In genomic region chr1:7422561-7422960, GRCh38 we compare ENCODE assay signal across 23 cellular contexts.
A peak's percentile ranks its signal among the peaks of the same experiment; 100 is the strongest.
DNase-seq lines count a peak whose midpoint lies in the region; FAIRE-seq and TF ChIP-seq lines count a peak whose summit lies in the region.
"Had no signal": no experiment of that assay in that cellular context is flagged by ENCODE, and none has a peak within 500 bp of the region (broad histone marks: within the 10 kb centered on the region; RNA-seq: fewer than 3 reads in every experiment).

No MANE protein-coding gene starts in this region.

- H3K9me3 ChIP-seq in Peyer's patch (no peaks in the 10 kb centered on the region), WERI-Rb-1 (ENCODE audit: severe bottlenecking) (no peaks in the 10 kb centered on the region), tibial artery (peaks cover 0 to 2% (median 0%) of the 10 kb centered on the region in 3 donors)
- H3K9me3 ChIP-seq: Caco-2, HAP-1 had no signal

- H3K27ac ChIP-seq in Peyer's patch = no peak overlapping the region
- no peak overlapping the region for H3K27ac ChIP-seq in WERI-Rb-1
- no peak overlapping the region for H3K27ac ChIP-seq in tibial artery
- H3K27ac ChIP-seq in caudate nucleus (ENCODE audit: low read depth, low read length) = no peak overlapping the region
- H3K27ac ChIP-seq: BLaER1, KMS-11 had no signal

- DNase-seq in Peyer's patch (peak in 2 of 3 donors; percentile 23 to 34), WERI-Rb-1 (peak; percentile 4), mesothelial cell of epicardium (ENCODE audit: low spot score in 2 of 2, unreplicated experiment in 2 of 2) (peak; percentile 2 to 34), tibial artery (peak; percentile 6 to 15), NCI-H2081 (lab: John Stamatoyannopoulos, UW) (no peak), GM19239 (ENCODE audit: insufficient read length, low spot score) (no peak), caudate nucleus (lab: John Stamatoyannopoulos, UW) (no peak)
- DNase-seq: CD4-positive, alpha-beta memory T cell; DND-41; IMR-90; MV-4-11; NCI-H1105 treated with DMSO at 0.1 percent for 48 hours; NCI-H2029 treated with DMSO at 0.1 percent for 48 hours; NCI-H2171; NCI-H526; SHP77 had no signal

- H3K27me3 ChIP-seq in Peyer's patch = no peaks in the 10 kb centered on the region
- H3K27me3 ChIP-seq in WERI-Rb-1 (ENCODE audit: insufficient read depth, low read depth, severe bottlenecking) = no peaks in the 10 kb centered on the region
- no peaks in the 10 kb centered on the region for H3K27me3 ChIP-seq in tibial artery
- H3K27me3 ChIP-seq: BLaER1 had no signal

- H3K4me3 Mint-ChIP-seq in mesothelial cell of epicardium = no peak overlapping the region
- H3K4me3 Mint-ChIP-seq: CD4-positive, alpha-beta memory T cell; GM23338 had no signal

- H3K4me3 ChIP-seq in Peyer's patch = no peak overlapping the region
- H3K4me3 ChIP-seq in WERI-Rb-1 (ENCODE audit: low read depth, low read length) = no peak overlapping the region
- no peak overlapping the region for H3K4me3 ChIP-seq in tibial artery
- H3K4me3 ChIP-seq: BLaER1, GM12878, GM23338, HAP-1 had no signal

- no peak for TF ChIP-seq CTCF in Peyer's patch (IDR thresholded peaks at IDR 0.05)
- no peak for TF ChIP-seq CTCF in WERI-Rb-1 (IDR thresholded peaks at IDR 0.05; ENCODE audit: low read depth, low read length)
- no peak for TF ChIP-seq CTCF in mesothelial cell of epicardium (IDR thresholded peaks at IDR 0.05; ENCODE audit: unreplicated experiment)
- no peak for TF ChIP-seq CTCF in tibial artery (IDR thresholded peaks at IDR 0.05)

- H3K9me3 Mint-ChIP-seq in mesothelial cell of epicardium = peaks cover 10% of the 10 kb centered on the region

- intact Hi-C loops in tibial artery (cut with DNase I; ENCODE audit: low total_unique reads) = no loop called here

- H3K36me3 Mint-ChIP-seq in mesothelial cell of epicardium = no peaks in the 10 kb centered on the region
- H3K36me3 Mint-ChIP-seq: CD4-positive, alpha-beta memory T cell had no signal

- H3K27ac Mint-ChIP-seq in mesothelial cell of epicardium = no peak overlapping the region
- H3K27ac Mint-ChIP-seq: CD4-positive, alpha-beta memory T cell; GM23338 had no signal

- H3K4me1 Mint-ChIP-seq in mesothelial cell of epicardium = peaks cover 18% of the 10 kb centered on the region
- H3K4me1 Mint-ChIP-seq: CD4-positive, alpha-beta memory T cell had no signal

- no peaks in the 10 kb centered on the region for H3K36me3 ChIP-seq in Peyer's patch
- no peaks in the 10 kb centered on the region for H3K36me3 ChIP-seq in WERI-Rb-1
- H3K36me3 ChIP-seq in tibial artery = no peaks in the 10 kb centered on the region
- H3K36me3 ChIP-seq: BLaER1, HAP-1 had no signal

- FAIRE-seq in GM19239 (lab: Jason Lieb, UNC) = no peak
- FAIRE-seq: GM12878, HTR-8/SVneo had no signal

- no peaks in the 10 kb centered on the region for H3K4me1 ChIP-seq in Peyer's patch
- H3K4me1 ChIP-seq in tibial artery = no peaks in the 10 kb centered on the region
- H3K4me1 ChIP-seq: Caco-2, HAP-1 had no signal

- no peaks in the 10 kb centered on the region for H3K27me3 Mint-ChIP-seq in mesothelial cell of epicardium (ENCODE audit: low read depth)

- no peak for TF ChIP-seq POLR2A in Peyer's patch (IDR thresholded peaks at IDR 0.05)

Comparison
In these comparisons a context has a peak if more than half of its experiments do, and no peak if none do; other contexts are left out.
1. DNase-seq: peak in Peyer's patch (2 of 3), WERI-Rb-1 (single experiment), mesothelial cell of epicardium (2 of 2) and tibial artery (2 of 2); none in NCI-H2081 (0 of 2), GM19239 (single experiment) and caudate nucleus (0 of 61).